26 cellular contexts compared by ENCODE assay signal in the genomic region with DNA sequence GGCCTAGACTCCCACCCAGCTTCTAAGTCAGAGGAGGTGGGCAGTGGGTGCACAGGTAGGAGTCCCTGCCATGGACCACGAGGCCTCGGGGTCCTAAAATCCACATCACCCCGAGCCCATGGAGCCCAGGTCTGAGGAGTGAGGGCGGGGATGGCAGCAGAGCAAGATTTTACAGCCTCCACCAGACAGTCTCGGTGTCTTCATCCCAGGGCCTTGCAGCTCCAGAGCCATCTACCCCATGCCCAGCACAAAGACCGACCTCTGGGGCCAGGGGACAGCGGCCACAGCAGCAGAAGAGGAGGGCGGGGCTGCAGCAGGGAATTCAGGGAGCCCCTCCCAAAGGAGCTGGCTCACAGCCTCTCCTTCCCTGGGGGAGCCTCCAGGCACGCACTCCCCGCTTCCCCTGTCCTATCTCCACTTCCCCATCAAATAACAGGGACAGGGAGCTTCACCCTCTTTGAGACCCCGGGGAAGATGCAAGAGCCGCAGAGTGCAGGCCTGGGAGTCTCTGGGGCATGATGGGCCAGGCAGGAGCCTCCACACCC.
"Had no signal": no experiment of that assay in that cellular context is flagged by ENCODE, and none has a peak within 500 bp of the region (broad histone marks: within the 10 kb centered on the region; RNA-seq: fewer than 3 reads in every experiment).

No MANE protein-coding gene starts in this region.

- H3K36me3 ChIP-seq: brain microvascular endothelial cell, esophagus squamous epithelium, gastroesophageal sphincter had no signal

- H3K27ac ChIP-seq: brain microvascular endothelial cell, coronary artery, epithelial cell of prostate, esophagus squamous epithelium, gastroesophageal sphincter had no signal

- DNase-seq: activated CD4-positive, alpha-beta memory T cell treated with anti-CD3 and anti-CD28 coated beads, Interleukin-2, amount 10 ng/mL, durations not matched to agents 7 days and 5 days; activated CD4-positive, alpha-beta T cell treated with anti-CD3 and anti-CD28 coated beads for 36 hours; activated CD4-positive, alpha-beta T cell treated with anti-CD3 and anti-CD28 coated beads, Interleukin-2, amount 10 ng/mL, durations not matched to agents 7 days and 5 days; activated CD4-positive, alpha-beta T cell treated with anti-CD3 and anti-CD28 coated beads, Interleukin-2, amount 50 U/mL, for 4 hours; activated CD4-positive, CD25-positive, alpha-beta regulatory T cell; activated CD4-positive, CD25-positive, alpha-beta regulatory T cell treated with anti-CD3 and anti-CD28 coated beads, Interleukin-2, amount 50 U/mL, for 72 hours; activated CD8-positive, alpha-beta memory T cell treated with anti-CD3 and anti-CD28 coated beads, Interleukin-2, amount 50 U/mL, for 48 hours; activated gamma-delta T cell; activated naive CD4-positive, alpha-beta T cell; activated naive CD4-positive, alpha-beta T cell treated with anti-CD3 and anti-CD28 coated beads, Interleukin-2, amount 10 ng/mL, durations not matched to agents 7 days and 5 days; activated naive CD8-positive, alpha-beta T cell treated with anti-CD3 and anti-CD28 coated beads, Interleukin-2, amount 10 ng/mL, durations not matched to agents 7 days and 5 days; activated T-cell treated with anti-CD3 and anti-CD28 coated beads for 4 hours; activated T-cell treated with anti-CD3 and anti-CD28 coated beads, Interleukin-2, amount 50 U/mL, for 24 hours; activated T-cell treated with anti-CD3 and anti-CD28 coated beads, Interleukin-2, amount 50 U/mL, for 72 hours; brain microvascular endothelial cell; caudate nucleus; cerebellar nuclear complex; effector CD4-positive, alpha-beta T cell; effector memory CD8-positive, alpha-beta T cell; esophagus squamous epithelium; foreskin melanocyte; T-helper 2 cell had no signal

- H3K9me3 ChIP-seq: esophagus squamous epithelium, gastroesophageal sphincter had no signal

- H3K4me1 ChIP-seq: gastroesophageal sphincter had no signal

- ATAC-seq: activated CD4-positive, alpha-beta T cell treated with anti-CD3 and anti-CD28 coated beads for 36 hours; activated naive CD4-positive, alpha-beta T cell treated with anti-CD3 and anti-CD28 coated beads, Interleukin-2, amount 50 U/mL, for 72 hours; activated T-cell treated with anti-CD3 and anti-CD28 coated beads, Interleukin-2, amount 50 U/mL, for 72 hours; effector memory CD8-positive, alpha-beta T cell; gastroesophageal sphincter had no signal

- H3K4me3 ChIP-seq: coronary artery, esophagus squamous epithelium, gastroesophageal sphincter had no signal
